ENCODE assay signal across 16 cellular contexts in the genomic region with DNA sequence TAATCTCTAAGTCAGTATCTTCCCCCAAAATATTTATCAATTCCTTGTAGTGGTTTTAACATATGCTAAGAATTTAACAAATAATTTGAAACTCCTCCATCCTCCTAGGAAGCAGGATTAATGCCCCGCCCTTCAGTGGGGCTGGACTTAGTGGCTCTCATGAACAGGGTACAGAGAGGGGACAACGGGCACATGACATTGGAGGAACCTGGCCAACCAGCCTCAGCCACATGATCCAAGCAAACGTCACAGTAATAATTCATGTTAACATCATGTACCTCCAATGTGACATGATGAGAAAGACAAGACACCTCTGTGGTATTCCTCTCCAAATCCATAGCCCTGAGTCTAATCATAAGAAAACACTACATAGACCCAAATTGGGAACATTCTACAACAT. TPM values are rescaled to one million over a fixed set of nuclear protein-coding genes. Genes with fewer than 3 reads are reported as not detected.
DNase-seq lines count a peak whose midpoint lies in the region; ATAC-seq and TF ChIP-seq lines count a peak whose summit lies in the region.
"Had no signal": no experiment of that assay in that cellular context is flagged by ENCODE, and none has a peak within 500 bp of the region (broad histone marks: within the 10 kb centered on the region; RNA-seq: fewer than 3 reads in every experiment).

No MANE protein-coding gene starts in this region.

- DNase-seq in right cardiac atrium (no peak), right atrium auricular region (ENCODE audit: low spot score) (no peak), Panc1 (ENCODE audit: low read depth, low spot score) (no peak), gastrocnemius medialis (peak in 1 of 2 donors; percentile 42), kidney glomerular epithelial cell (lab: John Stamatoyannopoulos, UW) (no peak), NCI-H2081 (lab: John Stamatoyannopoulos, UW) (no peak)
- no peak for DNase-seq in CD8-positive, alpha-beta T cell
- DNase-seq: BE2C, Calu3, DMS 273 treated with DMSO at 0.1 percent for 48 hours, GOT3, H9 had no signal

- H3K4me3 ChIP-seq in right cardiac atrium (ENCODE audit: low read length) = no peak overlapping the region
- H3K4me3 ChIP-seq in right atrium auricular region = no peak overlapping the region
- H3K4me3 ChIP-seq in CD8-positive, alpha-beta T cell (ENCODE audit: low read depth, low read length) = no peak overlapping the region
- no peak overlapping the region for H3K4me3 ChIP-seq in Panc1 (ENCODE audit: low read depth in 2 of 2, low read length in 2 of 2)
- no peak overlapping the region for H3K4me3 ChIP-seq in gastrocnemius medialis
- H3K4me3 ChIP-seq: GM12878, K562 had no signal

- H3K4me3 Mint-ChIP-seq in CD8-positive, alpha-beta T cell = no peak overlapping the region
- H3K4me3 Mint-ChIP-seq: H9 had no signal

- H3K4me1 ChIP-seq in right cardiac atrium (ENCODE audit: control insufficient read depth, insufficient read depth, low read length) (peaks cover 4% of the 10 kb centered on the region), right atrium auricular region (peaks cover 0 to 14% of the 10 kb centered on the region in 2 donors), Panc1 (ENCODE audit: control insufficient read depth, insufficient read depth, low read length) (no peaks in the 10 kb centered on the region), gastrocnemius medialis (peaks cover 16 to 38% of the 10 kb centered on the region in 2 donors)
- H3K4me1 ChIP-seq in CD8-positive, alpha-beta T cell (ENCODE audit: insufficient read depth, low read length) = peaks cover 17% of the 10 kb centered on the region
- H3K4me1 ChIP-seq: BE2C had no signal

- H3K9me3 ChIP-seq in right cardiac atrium (ENCODE audit: control insufficient read depth, low read length) (no peaks in the 10 kb centered on the region), right atrium auricular region (no peaks in the 10 kb centered on the region), Panc1 (ENCODE audit: control insufficient read depth, insufficient read depth, low read depth, low read length) (no peaks in the 10 kb centered on the region), gastrocnemius medialis (no peaks in the 10 kb centered on the region)
- H3K9me3 ChIP-seq in CD8-positive, alpha-beta T cell (ENCODE audit: low read length) = no peaks in the 10 kb centered on the region
- H3K9me3 ChIP-seq: BE2C had no signal

- BruUV-seq in Panc1 (replicated peaks; lab: Mats Ljungman, UMichigan) = no TSS peak

- intact Hi-C loops in right cardiac atrium (cut with DNase I) = no loop called here
- intact Hi-C loops in CD8-positive, alpha-beta T cell (cut with DNase I, micrococcal nuclease) = no loop called here
- intact Hi-C loops in Panc1 (cut with micrococcal nuclease; ENCODE audit: unreplicated experiment) = no loop called here
- intact Hi-C loops in gastrocnemius medialis (cut with DNase I; ENCODE audit: low total_unique reads) = no loop called here

- peak; percentile 24 to 49 for ATAC-seq in right cardiac atrium
- ATAC-seq in CD8-positive, alpha-beta T cell = no peak
- ATAC-seq in Panc1 = peak; percentile 32; the same call in 1 of the 2 replicates
- peak; percentile 68 to 75 for ATAC-seq in gastrocnemius medialis
- ATAC-seq: K562 had no signal

- peaks cover 43% of the 10 kb centered on the region for H3K36me3 Mint-ChIP-seq in CD8-positive, alpha-beta T cell

- H3K27me3 ChIP-seq in right cardiac atrium (ENCODE audit: control insufficient read depth, insufficient read depth) (no peaks in the 10 kb centered on the region), right atrium auricular region (no peaks in the 10 kb centered on the region), Panc1 (ENCODE audit: control insufficient read depth, insufficient read depth, low read length) (no peaks in the 10 kb centered on the region), gastrocnemius medialis (no peaks in the 10 kb centered on the region)
- no peaks in the 10 kb centered on the region for H3K27me3 ChIP-seq in CD8-positive, alpha-beta T cell (ENCODE audit: insufficient read depth, low read length)
- H3K27me3 ChIP-seq: BE2C had no signal

- in situ Hi-C loops in Panc1 (cut with HindIII; ENCODE audit: low pct_unique_long_range_greater_than_20kb, low sequenced_read_pairs) (no loop called here), gastrocnemius medialis (cut with MboI; ENCODE audit: low sequenced_read_pairs in 4 of 4) (no loop called here)

- no peaks in the 10 kb centered on the region for H3K27me3 Mint-ChIP-seq in CD8-positive, alpha-beta T cell (ENCODE audit: low read depth)

- H3K36me3 ChIP-seq in right atrium auricular region (no peaks in the 10 kb centered on the region), Panc1 (ENCODE audit: control insufficient read depth, insufficient read depth, low read length) (no peaks in the 10 kb centered on the region), gastrocnemius medialis (no peaks in the 10 kb centered on the region)
- no peaks in the 10 kb centered on the region for H3K36me3 ChIP-seq in CD8-positive, alpha-beta T cell (ENCODE audit: insufficient read depth, low read length)

- peak overlapping the region; percentile 53 for H3K27ac Mint-ChIP-seq in CD8-positive, alpha-beta T cell
- H3K27ac Mint-ChIP-seq: H9 had no signal

- POLR2A ChIA-PET in CD8-positive, alpha-beta T cell (lab: Charles Lee) = no interaction called here
- POLR2A ChIA-PET in Panc1 (lab: Charles Lee) = no interaction called here

- H3K27ac ChIP-seq in right cardiac atrium (ENCODE audit: low read length) (no peak overlapping the region), right atrium auricular region (no peak overlapping the region), Panc1 (ENCODE audit: low read length) (no peak overlapping the region), gastrocnemius medialis (no peak overlapping the region)
- no peak overlapping the region for H3K27ac ChIP-seq in CD8-positive, alpha-beta T cell (ENCODE audit: low read depth, low read length)
- H3K27ac ChIP-seq: C4-2B, HL-60 had no signal

- WGBS in right cardiac atrium = 66% methylated on average over 3 of the region's 3 CpGs

- TF ChIP-seq CTCF in right atrium auricular region (IDR thresholded peaks at IDR 0.05) (no peak), Panc1 (IDR thresholded peaks at IDR 0.05) (no peak), gastrocnemius medialis (IDR thresholded peaks at IDR 0.05 in 4 of 5, conservative IDR thresholded peaks at IDR 0.05 in 1 of 5) (no peak)
- TF ChIP-seq CTCF in CD8-positive, alpha-beta T cell (IDR thresholded peaks at IDR 0.05) = no peak

- CTCF ChIA-PET in CD8-positive, alpha-beta T cell (lab: Charles Lee) = interaction anchor here (1.0 kb wide), 1 partner anchor 8 kb away, joined by 4 read pairs; no protein-coding TSS in a partner anchor
- CTCF ChIA-PET in Panc1 (lab: Charles Lee) = no interaction called here

- no peaks in the 10 kb centered on the region for H3K9me3 Mint-ChIP-seq in CD8-positive, alpha-beta T cell
- H3K9me3 Mint-ChIP-seq: H9 had no signal

- no peak for TF ChIP-seq POLR2A in gastrocnemius medialis (IDR thresholded peaks at IDR 0.05)

- peaks cover 63% of the 10 kb centered on the region for H3K4me1 Mint-ChIP-seq in CD8-positive, alpha-beta T cell (ENCODE audit: low read depth)
- H3K4me1 Mint-ChIP-seq: H9 had no signal

RNA-seq across cellular contexts. Expression of a gene that starts 50.5 kb away (rescaled TPM):
- total RNA-seq in right cardiac atrium = 100 to 1,000 TPM in 3 of 4 donors, 10 to 100 TPM in 1; 92.4 to 108 (median 104) TPM
- 29.0 TPM for polyA plus RNA-seq in right cardiac atrium
- 10 to 100 TPM; 50.6 to 53.3 TPM for total RNA-seq in right atrium auricular region
- total RNA-seq in CD8-positive, alpha-beta T cell = 10 to 100 TPM; 40.6 to 45.9 TPM
- total RNA-seq in Panc1 (2021; ENCODE audit: unreplicated experiment) = 117 TPM
- 128 TPM for polyA plus RNA-seq in Panc1 (2012; ENCODE audit: insufficient read length)
- 10 to 100 TPM; 76.2 to 93.4 (median 77.0) TPM for total RNA-seq in gastrocnemius medialis
